1 cellular context compared by ENCODE assay signal in the genomic region with DNA sequence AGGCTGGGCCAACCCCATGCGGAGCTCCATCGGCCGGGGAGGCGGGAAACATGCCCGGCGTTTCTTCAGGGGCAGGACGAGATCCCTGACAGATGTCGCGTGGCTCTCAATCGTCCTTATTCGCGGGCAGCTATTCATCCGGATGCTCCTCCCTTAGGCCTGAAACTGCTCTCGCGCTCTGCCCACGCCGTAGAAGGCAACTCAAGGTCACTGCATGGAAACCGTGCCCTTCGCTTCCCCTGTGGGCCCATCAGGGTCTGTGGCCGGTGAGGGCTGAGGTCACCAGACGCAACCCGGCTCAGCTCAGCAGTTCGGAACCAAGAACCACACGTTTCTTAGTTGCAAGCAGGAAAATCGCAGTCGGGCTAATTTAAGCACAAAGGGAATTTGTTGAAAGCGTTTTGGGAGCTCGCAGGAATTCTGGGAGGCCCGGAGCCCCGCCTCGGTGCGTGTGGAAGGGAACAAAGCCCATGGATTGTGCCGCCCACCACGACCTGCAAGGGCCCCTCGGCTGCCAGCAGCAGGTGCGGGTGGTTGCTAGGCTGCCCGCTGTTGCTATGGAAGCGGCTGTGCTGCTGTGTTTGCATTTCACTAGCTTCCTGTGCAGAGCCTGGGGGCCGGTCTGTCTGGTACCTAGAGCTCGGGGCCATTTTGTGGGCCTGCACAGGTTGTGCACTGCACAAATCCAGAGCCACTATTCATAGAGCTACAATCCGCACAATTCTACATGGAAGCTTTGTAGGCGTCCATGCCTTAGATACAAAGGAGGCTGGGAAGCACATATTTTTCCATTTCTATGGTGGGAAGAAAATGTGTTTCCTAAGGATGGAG.
TF ChIP-seq lines count a peak whose summit lies in the region.

No MANE protein-coding gene starts in this region.

TF ChIP-seq in HepG2, 621 proteins besides CTCF, POLR2A, EP300 and RAD21 (continued from another document and continues in another):
- TF ChIP-seq, protein P1, sequence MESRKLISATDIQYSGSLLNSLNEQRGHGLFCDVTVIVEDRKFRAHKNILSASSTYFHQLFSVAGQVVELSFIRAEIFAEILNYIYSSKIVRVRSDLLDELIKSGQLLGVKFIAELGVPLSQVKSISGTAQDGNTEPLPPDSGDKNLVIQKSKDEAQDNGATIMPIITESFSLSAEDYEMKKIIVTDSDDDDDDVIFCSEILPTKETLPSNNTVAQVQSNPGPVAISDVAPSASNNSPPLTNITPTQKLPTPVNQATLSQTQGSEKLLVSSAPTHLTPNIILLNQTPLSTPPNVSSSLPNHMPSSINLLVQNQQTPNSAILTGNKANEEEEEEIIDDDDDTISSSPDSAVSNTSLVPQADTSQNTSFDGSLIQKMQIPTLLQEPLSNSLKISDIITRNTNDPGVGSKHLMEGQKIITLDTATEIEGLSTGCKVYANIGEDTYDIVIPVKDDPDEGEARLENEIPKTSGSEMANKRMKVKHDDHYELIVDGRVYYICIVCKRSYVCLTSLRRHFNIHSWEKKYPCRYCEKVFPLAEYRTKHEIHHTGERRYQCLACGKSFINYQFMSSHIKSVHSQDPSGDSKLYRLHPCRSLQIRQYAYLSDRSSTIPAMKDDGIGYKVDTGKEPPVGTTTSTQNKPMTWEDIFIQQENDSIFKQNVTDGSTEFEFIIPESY (CRISPR knock-in tag; IDR thresholded peaks at IDR 0.05) = 0 out of 2 replicates have a peak, but pooled peaks have one; percentile 7
- TF ChIP-seq, protein P2, sequence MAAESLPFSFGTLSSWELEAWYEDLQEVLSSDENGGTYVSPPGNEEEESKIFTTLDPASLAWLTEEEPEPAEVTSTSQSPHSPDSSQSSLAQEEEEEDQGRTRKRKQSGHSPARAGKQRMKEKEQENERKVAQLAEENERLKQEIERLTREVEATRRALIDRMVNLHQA (CRISPR knock-in tag; IDR thresholded peaks at IDR 0.05) = no peak
- TF ChIP-seq ZNF274 (CRISPR knock-in tag; IDR thresholded peaks at IDR 0.05) (peak; percentile 79; the same call in 1 of the 2 replicates), MXD4 (CRISPR knock-in tag; IDR thresholded peaks at IDR 0.05) (peak; percentile 72; the same call in 1 of the 2 replicates), REXO4 (CRISPR knock-in tag; IDR thresholded peaks at IDR 0.05; ENCODE audit: borderline replicate concordance) (no peak), ZNF570 (CRISPR knock-in tag; IDR thresholded peaks at IDR 0.05; ENCODE audit: borderline replicate concordance) (no peak), ZNF20 (CRISPR knock-in tag; IDR thresholded peaks at IDR 0.05) (no peak), CEBPG (CRISPR knock-in tag; IDR thresholded peaks at IDR 0.05) (peak; percentile 25; the same call in 1 of the 2 replicates), GFI1 (CRISPR knock-in tag; IDR thresholded peaks at IDR 0.05; ENCODE audit: borderline replicate concordance) (no peak), REPIN1 (CRISPR knock-in tag; IDR thresholded peaks at IDR 0.05; ENCODE audit: borderline replicate concordance, low read depth) (peak; percentile 63), ZNF782 (CRISPR knock-in tag; IDR thresholded peaks at IDR 0.05; ENCODE audit: borderline replicate concordance) (0 out of 2 replicates have a peak, but pooled peaks have one; percentile 33), ZNF530 (CRISPR knock-in tag; IDR thresholded peaks at IDR 0.05; ENCODE audit: low read depth) (no peak), ZBTB8A (CRISPR knock-in tag; IDR thresholded peaks at IDR 0.05; ENCODE audit: borderline replicate concordance, low read depth) (no peak), KDM4B (CRISPR knock-in tag; IDR thresholded peaks at IDR 0.05) (no peak), NFE2 (CRISPR knock-in tag; IDR thresholded peaks at IDR 0.05) (no peak), KDM1A (CRISPR knock-in tag; IDR thresholded peaks at IDR 0.05) (0 out of 2 replicates have a peak, but pooled peaks have one; percentile 26), ZNF264 (CRISPR knock-in tag; IDR thresholded peaks at IDR 0.05) (0 out of 2 replicates have a peak, but pooled peaks have one; percentile 42), ZNF773 (CRISPR knock-in tag; IDR thresholded peaks at IDR 0.05; ENCODE audit: borderline replicate concordance) (no peak), PAF1 (CRISPR knock-in tag; IDR thresholded peaks at IDR 0.05) (no peak), NAIF1 (CRISPR knock-in tag; IDR thresholded peaks at IDR 0.05; ENCODE audit: borderline replicate concordance) (no peak), SP2 (CRISPR knock-in tag; IDR thresholded peaks at IDR 0.05) (no peak), SSRP1 (CRISPR knock-in tag; IDR thresholded peaks at IDR 0.05) (no peak), ZNF672 (CRISPR knock-in tag; IDR thresholded peaks at IDR 0.05) (no peak), ZNF484 (CRISPR knock-in tag; IDR thresholded peaks at IDR 0.05; ENCODE audit: borderline replicate concordance, low read depth) (no peak), ZFY (CRISPR knock-in tag; IDR thresholded peaks at IDR 0.05) (peak; percentile 68), GATAD1 (CRISPR knock-in tag; IDR thresholded peaks at IDR 0.05) (no peak; the same call in 1 of the 2 replicates), LCORL (IDR thresholded peaks at IDR 0.05) (no peak), LCORL (CRISPR knock-in tag; IDR thresholded peaks at IDR 0.05) (no peak), ZNF124 (CRISPR knock-in tag; IDR thresholded peaks at IDR 0.05) (no peak; the same call in 1 of the 2 replicates), ZNF3 (CRISPR knock-in tag; IDR thresholded peaks at IDR 0.05) (peak; percentile 75), TBX2 (CRISPR knock-in tag; IDR thresholded peaks at IDR 0.05; ENCODE audit: borderline replicate concordance) (peak; percentile 75), TBP (CRISPR knock-in tag; IDR thresholded peaks at IDR 0.05) (no peak), ZNF878 (CRISPR knock-in tag; IDR thresholded peaks at IDR 0.05) (no peak), ZFP36L1 (CRISPR knock-in tag; IDR thresholded peaks at IDR 0.05) (no peak), SKI (IDR thresholded peaks at IDR 0.05; ENCODE audit: partially characterized antibody) (peak; percentile 76), ZNF496 (CRISPR knock-in tag; IDR thresholded peaks at IDR 0.05; ENCODE audit: insufficient replicate concordance) (no peak), ZNF616 (CRISPR knock-in tag; IDR thresholded peaks at IDR 0.05; ENCODE audit: low read depth) (no peak), ZNF670 (CRISPR knock-in tag; IDR thresholded peaks at IDR 0.05; ENCODE audit: borderline replicate concordance) (no peak), ZNF678 (CRISPR knock-in tag; IDR thresholded peaks at IDR 0.05) (0 out of 2 replicates have a peak, but pooled peaks have one; percentile 50), IRF2 (CRISPR knock-in tag; IDR thresholded peaks at IDR 0.05) (peak; percentile 64)
- TF ChIP-seq, protein P3, sequence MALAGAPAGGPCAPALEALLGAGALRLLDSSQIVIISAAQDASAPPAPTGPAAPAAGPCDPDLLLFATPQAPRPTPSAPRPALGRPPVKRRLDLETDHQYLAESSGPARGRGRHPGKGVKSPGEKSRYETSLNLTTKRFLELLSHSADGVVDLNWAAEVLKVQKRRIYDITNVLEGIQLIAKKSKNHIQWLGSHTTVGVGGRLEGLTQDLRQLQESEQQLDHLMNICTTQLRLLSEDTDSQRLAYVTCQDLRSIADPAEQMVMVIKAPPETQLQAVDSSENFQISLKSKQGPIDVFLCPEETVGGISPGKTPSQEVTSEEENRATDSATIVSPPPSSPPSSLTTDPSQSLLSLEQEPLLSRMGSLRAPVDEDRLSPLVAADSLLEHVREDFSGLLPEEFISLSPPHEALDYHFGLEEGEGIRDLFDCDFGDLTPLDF (CRISPR knock-in tag; IDR thresholded peaks at IDR 0.05) = no peak
- TF ChIP-seq, protein P4, sequence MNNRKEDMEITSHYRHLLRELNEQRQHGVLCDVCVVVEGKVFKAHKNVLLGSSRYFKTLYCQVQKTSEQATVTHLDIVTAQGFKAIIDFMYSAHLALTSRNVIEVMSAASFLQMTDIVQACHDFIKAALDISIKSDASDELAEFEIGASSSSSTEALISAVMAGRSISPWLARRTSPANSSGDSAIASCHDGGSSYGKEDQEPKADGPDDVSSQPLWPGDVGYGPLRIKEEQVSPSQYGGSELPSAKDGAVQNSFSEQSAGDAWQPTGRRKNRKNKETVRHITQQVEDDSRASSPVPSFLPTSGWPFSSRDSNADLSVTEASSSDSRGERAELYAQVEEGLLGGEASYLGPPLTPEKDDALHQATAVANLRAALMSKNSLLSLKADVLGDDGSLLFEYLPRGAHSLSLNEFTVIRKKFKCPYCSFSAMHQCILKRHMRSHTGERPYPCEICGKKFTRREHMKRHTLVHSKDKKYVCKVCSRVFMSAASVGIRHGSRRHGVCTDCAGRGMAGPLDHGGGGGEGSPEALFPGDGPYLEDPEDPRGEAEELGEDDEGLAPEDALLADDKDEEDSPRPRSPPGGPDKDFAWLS (CRISPR knock-in tag; IDR thresholded peaks at IDR 0.05; ENCODE audit: borderline replicate concordance) = no peak
- TF ChIP-seq, protein P5, sequence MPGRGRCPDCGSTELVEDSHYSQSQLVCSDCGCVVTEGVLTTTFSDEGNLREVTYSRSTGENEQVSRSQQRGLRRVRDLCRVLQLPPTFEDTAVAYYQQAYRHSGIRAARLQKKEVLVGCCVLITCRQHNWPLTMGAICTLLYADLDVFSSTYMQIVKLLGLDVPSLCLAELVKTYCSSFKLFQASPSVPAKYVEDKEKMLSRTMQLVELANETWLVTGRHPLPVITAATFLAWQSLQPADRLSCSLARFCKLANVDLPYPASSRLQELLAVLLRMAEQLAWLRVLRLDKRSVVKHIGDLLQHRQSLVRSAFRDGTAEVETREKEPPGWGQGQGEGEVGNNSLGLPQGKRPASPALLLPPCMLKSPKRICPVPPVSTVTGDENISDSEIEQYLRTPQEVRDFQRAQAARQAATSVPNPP (CRISPR knock-in tag; IDR thresholded peaks at IDR 0.05) = 0 out of 2 replicates have a peak, but pooled peaks have one; percentile 73
- TF ChIP-seq, protein P6, sequence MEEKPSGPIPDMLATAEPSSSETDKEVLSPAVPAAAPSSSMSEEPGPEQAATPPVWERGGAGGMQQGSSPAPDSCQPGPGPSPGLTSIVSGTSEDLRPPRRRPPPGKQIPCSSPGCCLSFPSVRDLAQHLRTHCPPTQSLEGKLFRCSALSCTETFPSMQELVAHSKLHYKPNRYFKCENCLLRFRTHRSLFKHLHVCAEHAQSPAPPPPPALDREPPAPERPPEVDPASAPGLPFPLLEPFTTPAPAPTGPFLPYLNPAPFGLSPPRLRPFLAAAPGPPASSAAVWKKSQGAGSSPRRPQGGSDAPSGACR (CRISPR knock-in tag; IDR thresholded peaks at IDR 0.05) = no peak
- TF ChIP-seq, protein P7, sequence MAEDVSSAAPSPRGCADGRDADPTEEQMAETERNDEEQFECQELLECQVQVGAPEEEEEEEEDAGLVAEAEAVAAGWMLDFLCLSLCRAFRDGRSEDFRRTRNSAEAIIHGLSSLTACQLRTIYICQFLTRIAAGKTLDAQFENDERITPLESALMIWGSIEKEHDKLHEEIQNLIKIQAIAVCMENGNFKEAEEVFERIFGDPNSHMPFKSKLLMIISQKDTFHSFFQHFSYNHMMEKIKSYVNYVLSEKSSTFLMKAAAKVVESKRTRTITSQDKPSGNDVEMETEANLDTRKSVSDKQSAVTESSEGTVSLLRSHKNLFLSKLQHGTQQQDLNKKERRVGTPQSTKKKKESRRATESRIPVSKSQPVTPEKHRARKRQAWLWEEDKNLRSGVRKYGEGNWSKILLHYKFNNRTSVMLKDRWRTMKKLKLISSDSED (CRISPR knock-in tag; IDR thresholded peaks at IDR 0.05) = no peak
- TF ChIP-seq, protein P8, sequence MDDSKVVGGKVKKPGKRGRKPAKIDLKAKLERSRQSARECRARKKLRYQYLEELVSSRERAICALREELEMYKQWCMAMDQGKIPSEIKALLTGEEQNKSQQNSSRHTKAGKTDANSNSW (CRISPR knock-in tag; IDR thresholded peaks at IDR 0.05; ENCODE audit: borderline replicate concordance) = no peak
- TF ChIP-seq, protein P9, sequence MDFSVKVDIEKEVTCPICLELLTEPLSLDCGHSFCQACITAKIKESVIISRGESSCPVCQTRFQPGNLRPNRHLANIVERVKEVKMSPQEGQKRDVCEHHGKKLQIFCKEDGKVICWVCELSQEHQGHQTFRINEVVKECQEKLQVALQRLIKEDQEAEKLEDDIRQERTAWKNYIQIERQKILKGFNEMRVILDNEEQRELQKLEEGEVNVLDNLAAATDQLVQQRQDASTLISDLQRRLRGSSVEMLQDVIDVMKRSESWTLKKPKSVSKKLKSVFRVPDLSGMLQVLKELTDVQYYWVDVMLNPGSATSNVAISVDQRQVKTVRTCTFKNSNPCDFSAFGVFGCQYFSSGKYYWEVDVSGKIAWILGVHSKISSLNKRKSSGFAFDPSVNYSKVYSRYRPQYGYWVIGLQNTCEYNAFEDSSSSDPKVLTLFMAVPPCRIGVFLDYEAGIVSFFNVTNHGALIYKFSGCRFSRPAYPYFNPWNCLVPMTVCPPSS (IDR thresholded peaks at IDR 0.05) = no peak
- TF ChIP-seq, protein P10, sequence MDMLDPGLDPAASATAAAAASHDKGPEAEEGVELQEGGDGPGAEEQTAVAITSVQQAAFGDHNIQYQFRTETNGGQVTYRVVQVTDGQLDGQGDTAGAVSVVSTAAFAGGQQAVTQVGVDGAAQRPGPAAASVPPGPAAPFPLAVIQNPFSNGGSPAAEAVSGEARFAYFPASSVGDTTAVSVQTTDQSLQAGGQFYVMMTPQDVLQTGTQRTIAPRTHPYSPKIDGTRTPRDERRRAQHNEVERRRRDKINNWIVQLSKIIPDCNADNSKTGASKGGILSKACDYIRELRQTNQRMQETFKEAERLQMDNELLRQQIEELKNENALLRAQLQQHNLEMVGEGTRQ (IDR thresholded peaks at IDR 0.05; ENCODE audit: low read depth, low read length) = no peak; the same call in 1 of the 2 replicates
- TF ChIP-seq, protein P10 (CRISPR knock-in tag; IDR thresholded peaks at IDR 0.05; ENCODE audit: borderline replicate concordance) = peak; percentile 48; the same call in 1 of the 2 replicates
- TF ChIP-seq, protein P11, sequence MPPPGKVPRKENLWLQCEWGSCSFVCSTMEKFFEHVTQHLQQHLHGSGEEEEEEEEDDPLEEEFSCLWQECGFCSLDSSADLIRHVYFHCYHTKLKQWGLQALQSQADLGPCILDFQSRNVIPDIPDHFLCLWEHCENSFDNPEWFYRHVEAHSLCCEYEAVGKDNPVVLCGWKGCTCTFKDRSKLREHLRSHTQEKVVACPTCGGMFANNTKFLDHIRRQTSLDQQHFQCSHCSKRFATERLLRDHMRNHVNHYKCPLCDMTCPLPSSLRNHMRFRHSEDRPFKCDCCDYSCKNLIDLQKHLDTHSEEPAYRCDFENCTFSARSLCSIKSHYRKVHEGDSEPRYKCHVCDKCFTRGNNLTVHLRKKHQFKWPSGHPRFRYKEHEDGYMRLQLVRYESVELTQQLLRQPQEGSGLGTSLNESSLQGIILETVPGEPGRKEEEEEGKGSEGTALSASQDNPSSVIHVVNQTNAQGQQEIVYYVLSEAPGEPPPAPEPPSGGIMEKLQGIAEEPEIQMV (CRISPR knock-in tag; IDR thresholded peaks at IDR 0.05; ENCODE audit: low read depth) = 0 out of 2 replicates have a peak, but pooled peaks have one; percentile 19
- TF ChIP-seq, protein P12, sequence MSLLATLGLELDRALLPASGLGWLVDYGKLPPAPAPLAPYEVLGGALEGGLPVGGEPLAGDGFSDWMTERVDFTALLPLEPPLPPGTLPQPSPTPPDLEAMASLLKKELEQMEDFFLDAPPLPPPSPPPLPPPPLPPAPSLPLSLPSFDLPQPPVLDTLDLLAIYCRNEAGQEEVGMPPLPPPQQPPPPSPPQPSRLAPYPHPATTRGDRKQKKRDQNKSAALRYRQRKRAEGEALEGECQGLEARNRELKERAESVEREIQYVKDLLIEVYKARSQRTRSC (CRISPR knock-in tag; IDR thresholded peaks at IDR 0.05; ENCODE audit: low read depth) = 0 out of 2 replicates have a peak, but pooled peaks have one; percentile 50
